ENCODE assay signal across 1 cellular context in the genomic region with DNA sequence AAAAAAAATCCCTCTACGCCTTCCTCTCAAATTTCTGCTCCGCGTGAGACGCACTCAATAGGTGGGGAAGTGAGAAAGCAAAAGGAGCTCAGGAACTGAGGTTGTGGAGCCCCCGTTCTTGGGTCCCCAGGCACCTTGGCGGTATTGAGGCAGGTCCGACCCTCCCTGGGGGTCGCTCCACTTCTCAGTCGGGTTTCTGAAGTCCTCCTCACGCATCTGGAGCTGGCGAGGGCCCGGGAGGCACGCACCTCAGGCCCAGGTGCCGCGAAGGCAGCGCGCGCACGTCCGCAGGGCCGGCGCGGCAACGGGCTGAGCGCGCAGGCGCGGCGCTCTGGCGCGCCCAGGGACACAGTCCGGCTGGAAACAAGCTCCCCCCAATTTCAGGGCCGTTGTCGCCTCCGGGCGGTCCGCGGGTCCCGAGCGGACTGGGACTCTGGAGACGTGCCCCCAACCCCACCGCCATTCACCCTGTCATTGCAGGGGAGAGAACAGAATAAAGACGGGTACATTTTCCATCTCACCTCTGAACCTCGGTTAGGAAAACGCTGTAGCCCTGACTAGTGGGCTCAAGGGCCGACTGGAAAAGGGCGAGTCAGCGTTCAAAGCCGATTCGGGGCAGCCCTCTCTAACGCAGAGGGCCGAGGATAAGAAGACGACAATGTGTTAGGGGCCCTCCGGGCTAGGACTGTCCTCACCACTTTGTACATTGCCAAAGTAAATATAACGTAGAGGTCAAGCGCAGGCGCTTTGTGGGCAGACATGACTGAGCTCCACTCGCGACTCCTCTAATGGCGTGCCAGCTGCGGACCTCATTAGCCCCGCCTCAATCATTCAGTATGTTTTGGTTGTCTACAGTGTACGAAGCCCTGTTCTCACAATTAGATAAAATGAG.
A peak's percentile ranks its signal among the peaks of the same experiment; 100 is the strongest.
TF ChIP-seq lines count a peak whose summit lies in the region.

A gene with protein sequence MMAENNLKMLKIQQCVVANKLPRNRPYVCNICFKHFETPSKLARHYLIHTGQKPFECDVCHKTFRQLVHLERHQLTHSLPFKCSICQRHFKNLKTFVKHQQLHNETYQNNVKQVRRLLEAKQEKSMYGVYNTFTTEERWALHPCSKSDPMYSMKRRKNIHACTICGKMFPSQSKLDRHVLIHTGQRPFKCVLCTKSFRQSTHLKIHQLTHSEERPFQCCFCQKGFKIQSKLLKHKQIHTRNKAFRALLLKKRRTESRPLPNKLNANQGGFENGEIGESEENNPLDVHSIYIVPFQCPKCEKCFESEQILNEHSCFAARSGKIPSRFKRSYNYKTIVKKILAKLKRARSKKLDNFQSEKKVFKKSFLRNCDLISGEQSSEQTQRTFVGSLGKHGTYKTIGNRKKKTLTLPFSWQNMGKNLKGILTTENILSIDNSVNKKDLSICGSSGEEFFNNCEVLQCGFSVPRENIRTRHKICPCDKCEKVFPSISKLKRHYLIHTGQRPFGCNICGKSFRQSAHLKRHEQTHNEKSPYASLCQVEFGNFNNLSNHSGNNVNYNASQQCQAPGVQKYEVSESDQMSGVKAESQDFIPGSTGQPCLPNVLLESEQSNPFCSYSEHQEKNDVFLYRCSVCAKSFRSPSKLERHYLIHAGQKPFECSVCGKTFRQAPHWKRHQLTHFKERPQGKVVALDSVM (minus strand): TSS at position 306 of the 892 bp plus-strand sequence. CDS start 4,853 bp downstream, outside the sequence.

TF ChIP-seq in HepG2, 621 proteins besides CTCF, POLR2A, EP300 and RAD21 (continued from another document and continues in another):
- TF ChIP-seq, protein P1, sequence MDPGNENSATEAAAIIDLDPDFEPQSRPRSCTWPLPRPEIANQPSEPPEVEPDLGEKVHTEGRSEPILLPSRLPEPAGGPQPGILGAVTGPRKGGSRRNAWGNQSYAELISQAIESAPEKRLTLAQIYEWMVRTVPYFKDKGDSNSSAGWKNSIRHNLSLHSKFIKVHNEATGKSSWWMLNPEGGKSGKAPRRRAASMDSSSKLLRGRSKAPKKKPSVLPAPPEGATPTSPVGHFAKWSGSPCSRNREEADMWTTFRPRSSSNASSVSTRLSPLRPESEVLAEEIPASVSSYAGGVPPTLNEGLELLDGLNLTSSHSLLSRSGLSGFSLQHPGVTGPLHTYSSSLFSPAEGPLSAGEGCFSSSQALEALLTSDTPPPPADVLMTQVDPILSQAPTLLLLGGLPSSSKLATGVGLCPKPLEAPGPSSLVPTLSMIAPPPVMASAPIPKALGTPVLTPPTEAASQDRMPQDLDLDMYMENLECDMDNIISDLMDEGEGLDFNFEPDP (CRISPR knock-in tag; conservative IDR thresholded peaks at IDR 0.05), result no peak
- TF ChIP-seq MZF1 (CRISPR knock-in tag; IDR thresholded peaks at IDR 0.05; ENCODE audit: borderline replicate concordance) (no peak), ZIK1 (CRISPR knock-in tag; IDR thresholded peaks at IDR 0.05; ENCODE audit: borderline replicate concordance, low read depth) (peak; percentile 74; the same call in 1 of the 2 replicates), FOSL1 (CRISPR knock-in tag; IDR thresholded peaks at IDR 0.05; ENCODE audit: borderline replicate concordance) (0 out of 2 replicates have a peak, but pooled peaks have one; percentile 33), JUND (CRISPR knock-in tag; IDR thresholded peaks at IDR 0.05) (0 out of 2 replicates have a peak, but pooled peaks have one; percentile 55), SUZ12 (IDR thresholded peaks at IDR 0.05; ENCODE audit: low read depth, low read length) (no peak), GATAD2A (CRISPR knock-in tag; IDR thresholded peaks at IDR 0.05) (0 out of 2 replicates have a peak, but pooled peaks have one; percentile 16), KLF16 (CRISPR knock-in tag; IDR thresholded peaks at IDR 0.05) (peak in 1 of 2 experiments; percentile 60; a peak in 2 of 4 replicates), MED13 (CRISPR knock-in tag; IDR thresholded peaks at IDR 0.05) (no peak), ZNF792 (CRISPR knock-in tag; IDR thresholded peaks at IDR 0.05) (peak; percentile 17; the same call in 1 of the 2 replicates), KAT2B (IDR thresholded peaks at IDR 0.05; ENCODE audit: borderline replicate concordance, low read depth, low read length) (no peak), CAMTA2 (CRISPR knock-in tag; IDR thresholded peaks at IDR 0.05; ENCODE audit: borderline replicate concordance) (no peak; the same call in 1 of the 2 replicates), POLR2G (IDR thresholded peaks at IDR 0.05; ENCODE audit: low read depth, low read length) (peak; percentile 96), ZBTB20 (CRISPR knock-in tag; IDR thresholded peaks at IDR 0.05; ENCODE audit: borderline replicate concordance, low read depth) (no peak; the same call in 1 of the 2 replicates), GABPB1 (CRISPR knock-in tag; IDR thresholded peaks at IDR 0.05) (peak; percentile 92), FOXJ3 (CRISPR knock-in tag; IDR thresholded peaks at IDR 0.05; ENCODE audit: borderline replicate concordance) (peak; percentile 40; the same call in 1 of the 2 replicates), PAF1 (CRISPR knock-in tag; IDR thresholded peaks at IDR 0.05) (no peak), FOXP1 (IDR thresholded peaks at IDR 0.05) (no peak), FOXP1 (CRISPR knock-in tag; IDR thresholded peaks at IDR 0.05) (no peak), ZFP36L1 (CRISPR knock-in tag; IDR thresholded peaks at IDR 0.05) (peak; percentile 47; the same call in 1 of the 2 replicates), ZNF775 (CRISPR knock-in tag; IDR thresholded peaks at IDR 0.05; ENCODE audit: borderline replicate concordance) (0 out of 2 replicates have a peak, but pooled peaks have one; percentile 5), SMARCC2 (IDR thresholded peaks at IDR 0.05) (no peak)
- TF ChIP-seq, protein P2, sequence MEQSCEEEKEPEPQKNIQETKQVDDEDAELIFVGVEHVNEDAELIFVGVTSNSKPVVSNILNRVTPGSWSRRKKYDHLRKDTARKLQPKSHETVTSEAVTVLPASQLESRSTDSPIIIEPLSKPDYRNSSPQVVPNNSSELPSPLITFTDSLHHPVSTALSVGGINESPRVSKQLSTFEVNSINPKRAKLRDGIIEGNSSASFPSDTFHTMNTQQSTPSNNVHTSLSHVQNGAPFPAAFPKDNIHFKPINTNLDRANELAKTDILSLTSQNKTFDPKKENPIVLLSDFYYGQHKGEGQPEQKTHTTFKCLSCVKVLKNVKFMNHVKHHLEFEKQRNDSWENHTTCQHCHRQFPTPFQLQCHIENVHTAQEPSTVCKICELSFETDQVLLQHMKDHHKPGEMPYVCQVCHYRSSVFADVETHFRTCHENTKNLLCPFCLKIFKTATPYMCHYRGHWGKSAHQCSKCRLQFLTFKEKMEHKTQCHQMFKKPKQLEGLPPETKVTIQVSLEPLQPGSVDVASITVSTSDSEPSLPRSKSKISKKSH (CRISPR knock-in tag; IDR thresholded peaks at IDR 0.05; ENCODE audit: borderline replicate concordance), result no peak
- TF ChIP-seq, protein P3, sequence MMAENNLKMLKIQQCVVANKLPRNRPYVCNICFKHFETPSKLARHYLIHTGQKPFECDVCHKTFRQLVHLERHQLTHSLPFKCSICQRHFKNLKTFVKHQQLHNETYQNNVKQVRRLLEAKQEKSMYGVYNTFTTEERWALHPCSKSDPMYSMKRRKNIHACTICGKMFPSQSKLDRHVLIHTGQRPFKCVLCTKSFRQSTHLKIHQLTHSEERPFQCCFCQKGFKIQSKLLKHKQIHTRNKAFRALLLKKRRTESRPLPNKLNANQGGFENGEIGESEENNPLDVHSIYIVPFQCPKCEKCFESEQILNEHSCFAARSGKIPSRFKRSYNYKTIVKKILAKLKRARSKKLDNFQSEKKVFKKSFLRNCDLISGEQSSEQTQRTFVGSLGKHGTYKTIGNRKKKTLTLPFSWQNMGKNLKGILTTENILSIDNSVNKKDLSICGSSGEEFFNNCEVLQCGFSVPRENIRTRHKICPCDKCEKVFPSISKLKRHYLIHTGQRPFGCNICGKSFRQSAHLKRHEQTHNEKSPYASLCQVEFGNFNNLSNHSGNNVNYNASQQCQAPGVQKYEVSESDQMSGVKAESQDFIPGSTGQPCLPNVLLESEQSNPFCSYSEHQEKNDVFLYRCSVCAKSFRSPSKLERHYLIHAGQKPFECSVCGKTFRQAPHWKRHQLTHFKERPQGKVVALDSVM (CRISPR knock-in tag; IDR thresholded peaks at IDR 0.05), result peak; percentile 55; the same call in 1 of the 2 replicates
- TF ChIP-seq, protein P4, sequence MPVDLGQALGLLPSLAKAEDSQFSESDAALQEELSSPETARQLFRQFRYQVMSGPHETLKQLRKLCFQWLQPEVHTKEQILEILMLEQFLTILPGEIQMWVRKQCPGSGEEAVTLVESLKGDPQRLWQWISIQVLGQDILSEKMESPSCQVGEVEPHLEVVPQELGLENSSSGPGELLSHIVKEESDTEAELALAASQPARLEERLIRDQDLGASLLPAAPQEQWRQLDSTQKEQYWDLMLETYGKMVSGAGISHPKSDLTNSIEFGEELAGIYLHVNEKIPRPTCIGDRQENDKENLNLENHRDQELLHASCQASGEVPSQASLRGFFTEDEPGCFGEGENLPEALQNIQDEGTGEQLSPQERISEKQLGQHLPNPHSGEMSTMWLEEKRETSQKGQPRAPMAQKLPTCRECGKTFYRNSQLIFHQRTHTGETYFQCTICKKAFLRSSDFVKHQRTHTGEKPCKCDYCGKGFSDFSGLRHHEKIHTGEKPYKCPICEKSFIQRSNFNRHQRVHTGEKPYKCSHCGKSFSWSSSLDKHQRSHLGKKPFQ (CRISPR knock-in tag; IDR thresholded peaks at IDR 0.05; ENCODE audit: insufficient replicate concordance), result peak; percentile 48
- TF ChIP-seq, protein P5, sequence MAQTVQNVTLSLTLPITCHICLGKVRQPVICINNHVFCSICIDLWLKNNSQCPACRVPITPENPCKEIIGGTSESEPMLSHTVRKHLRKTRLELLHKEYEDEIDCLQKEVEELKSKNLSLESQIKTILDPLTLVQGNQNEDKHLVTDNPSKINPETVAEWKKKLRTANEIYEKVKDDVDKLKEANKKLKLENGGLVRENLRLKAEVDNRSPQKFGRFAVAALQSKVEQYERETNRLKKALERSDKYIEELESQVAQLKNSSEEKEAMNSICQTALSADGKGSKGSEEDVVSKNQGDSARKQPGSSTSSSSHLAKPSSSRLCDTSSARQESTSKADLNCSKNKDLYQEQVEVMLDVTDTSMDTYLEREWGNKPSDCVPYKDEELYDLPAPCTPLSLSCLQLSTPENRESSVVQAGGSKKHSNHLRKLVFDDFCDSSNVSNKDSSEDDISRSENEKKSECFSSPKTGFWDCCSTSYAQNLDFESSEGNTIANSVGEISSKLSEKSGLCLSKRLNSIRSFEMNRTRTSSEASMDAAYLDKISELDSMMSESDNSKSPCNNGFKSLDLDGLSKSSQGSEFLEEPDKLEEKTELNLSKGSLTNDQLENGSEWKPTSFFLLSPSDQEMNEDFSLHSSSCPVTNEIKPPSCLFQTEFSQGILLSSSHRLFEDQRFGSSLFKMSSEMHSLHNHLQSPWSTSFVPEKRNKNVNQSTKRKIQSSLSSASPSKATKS (CRISPR knock-in tag; IDR thresholded peaks at IDR 0.05), result no peak
- TF ChIP-seq, protein P6, sequence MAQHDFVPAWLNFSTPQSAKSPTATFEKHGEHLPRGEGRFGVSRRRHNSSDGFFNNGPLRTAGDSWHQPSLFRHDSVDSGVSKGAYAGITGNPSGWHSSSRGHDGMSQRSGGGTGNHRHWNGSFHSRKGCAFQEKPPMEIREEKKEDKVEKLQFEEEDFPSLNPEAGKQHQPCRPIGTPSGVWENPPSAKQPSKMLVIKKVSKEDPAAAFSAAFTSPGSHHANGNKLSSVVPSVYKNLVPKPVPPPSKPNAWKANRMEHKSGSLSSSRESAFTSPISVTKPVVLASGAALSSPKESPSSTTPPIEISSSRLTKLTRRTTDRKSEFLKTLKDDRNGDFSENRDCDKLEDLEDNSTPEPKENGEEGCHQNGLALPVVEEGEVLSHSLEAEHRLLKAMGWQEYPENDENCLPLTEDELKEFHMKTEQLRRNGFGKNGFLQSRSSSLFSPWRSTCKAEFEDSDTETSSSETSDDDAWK (CRISPR knock-in tag; IDR thresholded peaks at IDR 0.05), result no peak
- TF ChIP-seq, protein P7, sequence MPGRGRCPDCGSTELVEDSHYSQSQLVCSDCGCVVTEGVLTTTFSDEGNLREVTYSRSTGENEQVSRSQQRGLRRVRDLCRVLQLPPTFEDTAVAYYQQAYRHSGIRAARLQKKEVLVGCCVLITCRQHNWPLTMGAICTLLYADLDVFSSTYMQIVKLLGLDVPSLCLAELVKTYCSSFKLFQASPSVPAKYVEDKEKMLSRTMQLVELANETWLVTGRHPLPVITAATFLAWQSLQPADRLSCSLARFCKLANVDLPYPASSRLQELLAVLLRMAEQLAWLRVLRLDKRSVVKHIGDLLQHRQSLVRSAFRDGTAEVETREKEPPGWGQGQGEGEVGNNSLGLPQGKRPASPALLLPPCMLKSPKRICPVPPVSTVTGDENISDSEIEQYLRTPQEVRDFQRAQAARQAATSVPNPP (CRISPR knock-in tag; IDR thresholded peaks at IDR 0.05), result no peak
- TF ChIP-seq, protein P8, sequence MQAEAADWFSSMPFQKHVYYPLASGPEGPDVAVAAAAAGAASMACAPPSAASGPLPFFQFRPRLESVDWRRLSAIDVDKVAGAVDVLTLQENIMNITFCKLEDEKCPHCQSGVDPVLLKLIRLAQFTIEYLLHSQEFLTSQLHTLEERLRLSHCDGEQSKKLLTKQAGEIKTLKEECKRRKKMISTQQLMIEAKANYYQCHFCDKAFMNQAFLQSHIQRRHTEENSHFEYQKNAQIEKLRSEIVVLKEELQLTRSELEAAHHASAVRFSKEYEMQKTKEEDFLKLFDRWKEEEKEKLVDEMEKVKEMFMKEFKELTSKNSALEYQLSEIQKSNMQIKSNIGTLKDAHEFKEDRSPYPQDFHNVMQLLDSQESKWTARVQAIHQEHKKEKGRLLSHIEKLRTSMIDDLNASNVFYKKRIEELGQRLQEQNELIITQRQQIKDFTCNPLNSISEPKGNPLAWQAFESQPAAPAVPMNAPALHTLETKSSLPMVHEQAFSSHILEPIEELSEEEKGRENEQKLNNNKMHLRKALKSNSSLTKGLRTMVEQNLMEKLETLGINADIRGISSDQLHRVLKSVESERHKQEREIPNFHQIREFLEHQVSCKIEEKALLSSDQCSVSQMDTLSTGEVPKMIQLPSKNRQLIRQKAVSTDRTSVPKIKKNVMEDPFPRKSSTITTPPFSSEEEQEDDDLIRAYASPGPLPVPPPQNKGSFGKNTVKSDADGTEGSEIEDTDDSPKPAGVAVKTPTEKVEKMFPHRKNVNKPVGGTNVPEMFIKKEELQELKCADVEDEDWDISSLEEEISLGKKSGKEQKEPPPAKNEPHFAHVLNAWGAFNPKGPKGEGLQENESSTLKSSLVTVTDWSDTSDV (CRISPR knock-in tag; IDR thresholded peaks at IDR 0.05), result no peak
- TF ChIP-seq, protein P9, sequence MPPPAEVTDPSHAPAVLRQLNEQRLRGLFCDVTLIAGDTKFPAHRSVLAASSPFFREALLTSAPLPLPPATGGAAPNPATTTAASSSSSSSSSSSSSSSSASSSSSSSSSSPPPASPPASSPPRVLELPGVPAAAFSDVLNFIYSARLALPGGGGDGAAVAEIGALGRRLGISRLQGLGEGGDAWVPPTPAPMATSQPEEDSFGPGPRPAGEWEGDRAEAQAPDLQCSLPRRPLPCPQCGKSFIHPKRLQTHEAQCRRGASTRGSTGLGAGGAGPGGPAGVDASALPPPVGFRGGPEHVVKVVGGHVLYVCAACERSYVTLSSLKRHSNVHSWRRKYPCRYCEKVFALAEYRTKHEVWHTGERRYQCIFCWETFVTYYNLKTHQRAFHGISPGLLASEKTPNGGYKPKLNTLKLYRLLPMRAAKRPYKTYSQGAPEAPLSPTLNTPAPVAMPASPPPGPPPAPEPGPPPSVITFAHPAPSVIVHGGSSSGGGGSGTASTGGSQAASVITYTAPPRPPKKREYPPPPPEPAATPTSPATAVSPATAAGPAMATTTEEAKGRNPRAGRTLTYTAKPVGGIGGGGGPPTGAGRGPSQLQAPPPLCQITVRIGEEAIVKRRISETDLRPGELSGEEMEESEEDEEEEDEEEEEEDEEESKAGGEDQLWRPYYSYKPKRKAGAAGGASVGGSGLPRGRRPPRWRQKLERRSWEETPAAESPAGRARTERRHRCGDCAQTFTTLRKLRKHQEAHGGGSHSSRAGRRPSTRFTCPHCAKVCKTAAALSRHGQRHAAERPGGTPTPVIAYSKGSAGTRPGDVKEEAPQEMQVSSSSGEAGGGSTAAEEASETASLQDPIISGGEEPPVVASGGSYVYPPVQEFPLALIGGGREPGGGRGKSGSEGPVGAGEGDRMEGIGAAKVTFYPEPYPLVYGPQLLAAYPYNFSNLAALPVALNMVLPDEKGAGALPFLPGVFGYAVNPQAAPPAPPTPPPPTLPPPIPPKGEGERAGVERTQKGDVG (CRISPR knock-in tag; IDR thresholded peaks at IDR 0.05; ENCODE audit: borderline replicate concordance), result no peak
